11 cellular contexts compared by ENCODE assay signal in the genomic region with DNA sequence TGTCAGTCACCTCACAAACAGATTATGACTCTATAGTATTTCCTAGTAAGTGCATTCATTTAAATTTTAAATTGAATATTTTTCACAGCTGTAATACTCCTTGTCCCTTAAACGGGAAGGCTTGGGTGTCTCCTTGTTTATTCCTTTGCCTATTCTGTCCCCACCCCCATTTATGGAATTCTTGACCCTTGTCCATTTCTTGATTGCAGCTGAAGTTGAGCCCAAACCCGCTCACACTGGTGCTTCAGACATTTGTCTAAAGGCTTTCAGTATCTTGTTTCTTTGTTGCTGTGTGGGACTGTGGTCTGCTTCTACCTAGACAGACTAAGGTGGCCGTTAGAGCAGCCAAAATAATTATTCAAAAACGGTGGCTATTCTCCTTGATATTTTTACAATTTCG.
A peak's percentile ranks its signal among the peaks of the same experiment; 100 is the strongest.
DNase-seq lines count a peak whose midpoint lies in the region; ATAC-seq and TF ChIP-seq lines count a peak whose summit lies in the region.
"Had no signal": no experiment of that assay in that cellular context is flagged by ENCODE, and none has a peak within 500 bp of the region (broad histone marks: within the 10 kb centered on the region; RNA-seq: fewer than 3 reads in every experiment).

No MANE protein-coding gene starts in this region.

- ATAC-seq in left colon, result peak; percentile 39
- ATAC-seq in stimulated activated memory B cell treated with anti-CD40 and anti-IgM and Interleukin-4, amounts not matched to agents 10 μg/mL and 1 μg/mL and 100 μg/mL, for 72 hours, result no peak
- ATAC-seq: GM12878 had no signal

- H3K36me3 ChIP-seq in HEK293 (ENCODE audit: control insufficient read depth in 2 of 2, insufficient read depth in 1 of 2, low read length in 2 of 2) (no peaks in the 10 kb centered on the region), SJCRH30 (no peaks in the 10 kb centered on the region)

- H3K9me3 ChIP-seq in HEK293 (ENCODE audit: control insufficient read depth, insufficient read depth, low read depth, low read length) (no peaks in the 10 kb centered on the region), SJCRH30 (replicated peaks) (no peaks in the 10 kb centered on the region)

- peak overlapping the region; percentile 91 for H3K27ac Mint-ChIP-seq in stimulated activated memory B cell treated with anti-CD40 and anti-IgM and Interleukin-4, amounts not matched to agents 10 μg/mL and 1 μg/mL and 100 μg/mL, for 72 hours

- peaks cover 5% of the 10 kb centered on the region for H3K36me3 Mint-ChIP-seq in stimulated activated memory B cell treated with anti-CD40 and anti-IgM and Interleukin-4, amounts not matched to agents 10 μg/mL and 1 μg/mL and 100 μg/mL, for 72 hours

- H3K27me3 Mint-ChIP-seq in stimulated activated memory B cell treated with anti-CD40 and anti-IgM and Interleukin-4, amounts not matched to agents 10 μg/mL and 1 μg/mL and 100 μg/mL, for 72 hours, result no peaks in the 10 kb centered on the region

- H3K4me3 Mint-ChIP-seq in stimulated activated memory B cell treated with anti-CD40 and anti-IgM and Interleukin-4, amounts not matched to agents 10 μg/mL and 1 μg/mL and 100 μg/mL, for 72 hours, result no peak overlapping the region

- intact Hi-C loops in left colon (cut with DNase I, micrococcal nuclease), result loop anchor here in 1 of 2 donors (10.0 kb wide), 1 partner anchor 111 kb away; no protein-coding TSS in a partner anchor

- TF ChIP-seq CTCF in HEK293 (tag by site-specific recombination; IDR thresholded peaks at IDR 0.05), result no peak

- POLR2A ChIA-PET in HEK293 (lab: Yijun Ruan, JAX), result no interaction called here

- H3K4me3 ChIP-seq in HEK293 (ENCODE audit: low read depth, low read length), result no peak overlapping the region
- H3K4me3 ChIP-seq in SJCRH30, result no peak overlapping the region
- H3K4me3 ChIP-seq: GM12878, SK-N-MC had no signal

- DNase-seq in SJCRH30, result peak in 1 of 2 experiments; percentile 12
- DNase-seq in left colon, result no peak
- no peak for DNase-seq in iPS-NIHi11 (ENCODE audit: low spot score)
- no peak for DNase-seq in NOMO-1 (lab: John Stamatoyannopoulos, UW; ENCODE audit: unreplicated experiment in 2 of 2)
- DNase-seq in NCI-H82 (lab: John Stamatoyannopoulos, UW), result no peak
- DNase-seq: activated effector memory CD4-positive, alpha-beta T cell treated with Interleukin-2 at 50 U/mL for 16 hours; NCI-H774 had no signal

- H3K27ac ChIP-seq in HEK293 (ENCODE audit: extremely low read depth, low read depth, low read length) (peak overlapping the region; percentile 48), SJCRH30 (peak overlapping the region; percentile 42; the same call in 1 of the 2 replicates)
- H3K27ac ChIP-seq: SK-N-MC had no signal

- CTCF ChIA-PET in HEK293 (lab: Yijun Ruan, JAX), result no interaction called here

- H3K27me3 ChIP-seq in SJCRH30, result no peaks in the 10 kb centered on the region

- H3K4me1 ChIP-seq in HEK293 (ENCODE audit: control insufficient read depth, insufficient read depth, low read length) (peaks cover 28% of the 10 kb centered on the region), SJCRH30 (peaks cover 34% of the 10 kb centered on the region)

- no peaks in the 10 kb centered on the region for H3K9me3 Mint-ChIP-seq in stimulated activated memory B cell treated with anti-CD40 and anti-IgM and Interleukin-4, amounts not matched to agents 10 μg/mL and 1 μg/mL and 100 μg/mL, for 72 hours

- peaks cover 45% of the 10 kb centered on the region for H3K4me1 Mint-ChIP-seq in stimulated activated memory B cell treated with anti-CD40 and anti-IgM and Interleukin-4, amounts not matched to agents 10 μg/mL and 1 μg/mL and 100 μg/mL, for 72 hours

TF ChIP-seq in HEK293, 187 proteins besides CTCF, POLR2A, EP300 and RAD21:
- TF ChIP-seq IKZF3 (tag by site-specific recombination; IDR thresholded peaks at IDR 0.05) (0 out of 2 replicates have a peak, but pooled peaks have one; percentile 34), ZNF555 (tag by site-specific recombination; conservative IDR thresholded peaks at IDR 0.05) (no peak)
